14 cellular contexts compared by ENCODE assay signal in the genomic region with DNA sequence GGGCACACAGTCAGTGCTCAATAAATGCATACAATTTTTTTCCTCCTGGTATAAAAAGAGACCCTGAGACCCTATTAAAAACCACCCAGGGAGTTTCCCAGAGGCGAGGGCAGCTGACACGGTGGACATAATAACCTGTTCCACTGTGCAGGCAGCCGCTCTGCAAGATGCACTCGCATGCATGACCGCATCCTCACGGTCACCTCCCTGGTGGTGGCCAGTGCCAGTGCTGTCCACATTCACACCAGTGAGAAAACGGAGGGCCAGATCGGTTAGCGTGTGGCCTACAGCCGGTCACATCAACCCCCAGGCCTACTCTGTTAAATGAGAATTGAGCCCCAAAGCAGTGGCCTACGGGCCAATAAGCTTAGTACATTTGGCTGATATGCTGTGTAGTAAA.
"Had no signal": no experiment of that assay in that cellular context is flagged by ENCODE, and none has a peak within 500 bp of the region (broad histone marks: within the 10 kb centered on the region; RNA-seq: fewer than 3 reads in every experiment).

No MANE protein-coding gene starts in this region.

- H3K27me3 ChIP-seq: tibial artery had no signal

- H3K27ac ChIP-seq: psoas muscle, tibial artery had no signal

- H3K9me3 ChIP-seq: psoas muscle, tibial artery had no signal

- H3K4me3 ChIP-seq: psoas muscle, tibial artery had no signal

- H3K27ac Mint-ChIP-seq: activated CD4-positive, alpha-beta T cell treated with anti-CD3 and anti-CD28 coated beads, Interleukin-2, amount 10 ng/mL, durations not matched to agents 7 days and 5 days; activated naive CD4-positive, alpha-beta T cell treated with anti-CD3 and anti-CD28 coated beads, Interleukin-2, amount 50 U/mL, for 24 hours; activated T-helper 2 cell treated with anti-CD3 and anti-CD28 coated beads, Interferon-gamma antibody, Interleukin-2, Interleukin-4, amounts not matched to agents 10 μg/mL and 5 μg/mL and 100 μg/mL, durations not matched to agents 14 hours and 24 hours and 36 hours had no signal

- H3K27me3 Mint-ChIP-seq: activated CD4-positive, alpha-beta T cell treated with anti-CD3 and anti-CD28 coated beads, Interleukin-2, amount 10 ng/mL, durations not matched to agents 7 days and 5 days; activated naive CD4-positive, alpha-beta T cell treated with anti-CD3 and anti-CD28 coated beads, Interleukin-2, amount 50 U/mL, for 24 hours; brain; naive thymus-derived CD4-positive, alpha-beta T cell had no signal

- ATAC-seq: naive thymus-derived CD4-positive, alpha-beta T cell; psoas muscle had no signal

- DNase-seq: activated CD4-positive, alpha-beta T cell treated with anti-CD3 and anti-CD28 coated beads, Interleukin-2, amount 10 ng/mL, durations not matched to agents 7 days and 5 days; activated CD4-positive, CD25-positive, alpha-beta regulatory T cell; endodermal cell; erythroblast; hippocampal formation; midbrain; naive thymus-derived CD4-positive, alpha-beta T cell; psoas muscle; stimulated activated CD4-positive, alpha-beta T cell treated with anti-CD3 and anti-CD28 coated beads, Interleukin-4, amount 100 ng/mL, for 1 hour; T-helper 1 cell had no signal

- H3K4me1 ChIP-seq: psoas muscle had no signal

- H3K4me3 Mint-ChIP-seq: activated CD4-positive, alpha-beta T cell treated with anti-CD3 and anti-CD28 coated beads, Interleukin-2, amount 10 ng/mL, durations not matched to agents 7 days and 5 days; activated naive CD4-positive, alpha-beta T cell treated with anti-CD3 and anti-CD28 coated beads, Interleukin-2, amount 50 U/mL, for 24 hours; brain; endodermal cell had no signal
